ENCODE assay signal across 9 cellular contexts in the genomic region with DNA sequence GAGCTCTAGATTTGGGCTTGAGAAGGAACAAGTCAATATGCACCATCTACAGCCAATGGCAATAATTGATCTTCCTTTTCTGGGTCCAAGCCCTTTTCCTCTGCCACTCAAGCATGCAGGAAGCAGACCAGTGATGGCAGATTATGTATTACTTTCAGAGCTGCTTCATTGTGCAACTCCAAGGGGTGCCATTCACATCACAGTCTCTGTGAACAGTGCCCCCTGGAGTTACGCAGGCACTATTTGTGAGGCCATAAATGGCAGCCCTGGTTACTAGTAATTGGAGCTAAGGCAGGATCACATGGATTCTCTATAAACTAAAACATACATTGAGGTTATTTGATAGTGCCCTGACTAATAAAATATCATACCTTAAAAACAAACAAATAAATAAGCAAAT.
DNase-seq lines count a peak whose midpoint lies in the region; ATAC-seq and TF ChIP-seq lines count a peak whose summit lies in the region.
"Had no signal": no experiment of that assay in that cellular context is flagged by ENCODE, and none has a peak within 500 bp of the region (broad histone marks: within the 10 kb centered on the region; RNA-seq: fewer than 3 reads in every experiment).

No MANE protein-coding gene starts in this region.

- H2BK120ac ChIP-seq in trophoblast cell (ENCODE audit: insufficient read depth, low read length, poor library complexity), result no peak overlapping the region

- H3K4ac ChIP-seq in trophoblast cell (ENCODE audit: low read depth, low read length), result no peak overlapping the region

- no peak overlapping the region for H2BK12ac ChIP-seq in trophoblast cell (ENCODE audit: low read length)

- no peak overlapping the region for H4K12ac ChIP-seq in trophoblast cell (ENCODE audit: low read depth, low read length)

- no CpG with 5 or more reads among the region's 1 CpG for WGBS in trophoblast cell (ENCODE audit: extremely low coverage, insufficient coverage, insufficient read length)

- H3K14ac ChIP-seq in trophoblast cell (ENCODE audit: low read length), result no peak overlapping the region

- ATAC-seq in GM21447 (IDR thresholded peaks at IDR 0.05; ENCODE audit: unreplicated experiment), result peak; percentile 92

- H4K8ac ChIP-seq in trophoblast cell (ENCODE audit: low read depth, low read length), result no peak overlapping the region

- no peak overlapping the region for H2AK5ac ChIP-seq in trophoblast cell (ENCODE audit: low read length)

- no peak overlapping the region for H2AFZ ChIP-seq in trophoblast cell (ENCODE audit: insufficient read depth, low read length, poor library complexity)

- no peaks in the 10 kb centered on the region for H3K4me1 ChIP-seq in trophoblast cell (ENCODE audit: control insufficient read depth in 1 of 2, insufficient read depth in 2 of 2, low read length in 2 of 2)

- no peak overlapping the region for H3K18ac ChIP-seq in trophoblast cell (ENCODE audit: low read length)

- no peak overlapping the region for H2BK5ac ChIP-seq in trophoblast cell (ENCODE audit: low read depth, low read length, poor library complexity)

- H4K91ac ChIP-seq in trophoblast cell (ENCODE audit: low read depth, low read length), result no peak overlapping the region

- peaks cover 2% of the 10 kb centered on the region for H3K9me3 ChIP-seq in trophoblast cell (ENCODE audit: insufficient read depth, low read depth, low read length)

- peaks cover 1% of the 10 kb centered on the region for H3K79me2 ChIP-seq in trophoblast cell (ENCODE audit: control insufficient read depth, insufficient read depth, low read length, poor library complexity)

- no peaks in the 10 kb centered on the region for H3K27me3 ChIP-seq in trophoblast cell (ENCODE audit: insufficient read depth, low read length)

- no peak overlapping the region for H3K4me2 ChIP-seq in trophoblast cell (ENCODE audit: low read length)

- no peak overlapping the region for H3K9ac ChIP-seq in trophoblast cell (ENCODE audit: low read length)

- peak; percentile 54 for TF ChIP-seq CTCF in choroid plexus epithelial cell (conservative IDR thresholded peaks at IDR 0.05; ENCODE audit: low read depth, low read length)

- DNase-seq in COR-L47 (lab: John Stamatoyannopoulos, UW) (peak; percentile 23), Kasumi-1 (lab: John Stamatoyannopoulos, UW) (peak; percentile 9 to 12), choroid plexus epithelial cell (ENCODE audit: low read depth) (peak; percentile 55), trophoblast cell (no peak), hippocampal formation (lab: John Stamatoyannopoulos, UW) (no peak), anterior cingulate cortex (lab: John Stamatoyannopoulos, UW) (no peak)
- DNase-seq in NK-92 treated with Interleukin-12 subunit alpha and Interleukin-12 subunit beta, amount 100 ng/mL, for 24 hours (lab: John Stamatoyannopoulos, UW), result no peak

- H3K4me3 ChIP-seq in choroid plexus epithelial cell (ENCODE audit: low read depth, low read length) (no peak overlapping the region), trophoblast cell (ENCODE audit: low read depth, low read length) (no peak overlapping the region)
- H3K4me3 ChIP-seq: lung had no signal

- H3K79me1 ChIP-seq in trophoblast cell (ENCODE audit: low read length), result no peaks in the 10 kb centered on the region

- no peak overlapping the region for H3K27ac ChIP-seq in trophoblast cell (ENCODE audit: low read depth, low read length)

- H3K36me3 ChIP-seq in trophoblast cell (ENCODE audit: control insufficient read depth in 1 of 2, insufficient read depth in 2 of 2, low read length in 2 of 2), result no peaks in the 10 kb centered on the region

- no peak overlapping the region for H3K23ac ChIP-seq in trophoblast cell (ENCODE audit: low read length)

Comparison
In these comparisons a context has a peak if more than half of its experiments do, and no peak if none do; other contexts are left out.
1. DNase-seq: peak in COR-L47 (single experiment), Kasumi-1 (2 of 2) and choroid plexus epithelial cell (single experiment); none in trophoblast cell (0 of 2), hippocampal formation (0 of 2), anterior cingulate cortex (0 of 58) and NK-92 treated with Interleukin-12 subunit alpha and Interleukin-12 subunit beta, amount 100 ng/mL, for 24 hours (single experiment).